In the genomic region with DNA sequence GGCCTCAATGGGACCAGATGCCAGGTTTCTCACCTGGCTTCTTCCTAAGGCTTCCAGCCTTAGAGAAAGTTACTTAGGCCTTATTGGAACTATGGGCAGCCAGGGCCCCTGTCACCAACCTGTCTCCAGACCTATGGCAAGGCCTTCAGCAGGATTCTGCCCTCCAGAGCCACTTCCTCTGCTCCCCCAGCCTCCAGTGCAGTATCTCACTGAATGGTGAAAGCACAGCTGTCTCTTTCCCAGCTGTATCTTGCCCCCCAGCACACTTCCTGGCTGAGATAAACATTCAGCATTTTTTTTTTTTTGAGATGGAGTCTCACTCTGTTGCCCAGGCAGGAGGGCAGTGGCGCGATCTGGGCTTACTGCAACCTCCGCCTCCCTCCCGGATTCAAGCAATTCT, we compare ENCODE assay signal across 1 cellular context.
TF ChIP-seq lines count a peak whose summit lies in the region.

No MANE protein-coding gene starts in this region.

TF ChIP-seq in WTC11, 78 proteins besides CTCF, POLR2A, EP300 and RAD21:
- TF ChIP-seq FOXJ3 (CRISPR knock-in tag; IDR thresholded peaks at IDR 0.05; ENCODE audit: borderline replicate concordance), result no peak
- no peak for TF ChIP-seq GTF2I (CRISPR knock-in tag; conservative IDR thresholded peaks at IDR 0.05)
- TF ChIP-seq, protein P1, sequence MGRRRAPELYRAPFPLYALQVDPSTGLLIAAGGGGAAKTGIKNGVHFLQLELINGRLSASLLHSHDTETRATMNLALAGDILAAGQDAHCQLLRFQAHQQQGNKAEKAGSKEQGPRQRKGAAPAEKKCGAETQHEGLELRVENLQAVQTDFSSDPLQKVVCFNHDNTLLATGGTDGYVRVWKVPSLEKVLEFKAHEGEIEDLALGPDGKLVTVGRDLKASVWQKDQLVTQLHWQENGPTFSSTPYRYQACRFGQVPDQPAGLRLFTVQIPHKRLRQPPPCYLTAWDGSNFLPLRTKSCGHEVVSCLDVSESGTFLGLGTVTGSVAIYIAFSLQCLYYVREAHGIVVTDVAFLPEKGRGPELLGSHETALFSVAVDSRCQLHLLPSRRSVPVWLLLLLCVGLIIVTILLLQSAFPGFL (CRISPR knock-in tag; IDR thresholded peaks at IDR 0.05; ENCODE audit: borderline replicate concordance), result no peak
- TF ChIP-seq, protein P2, sequence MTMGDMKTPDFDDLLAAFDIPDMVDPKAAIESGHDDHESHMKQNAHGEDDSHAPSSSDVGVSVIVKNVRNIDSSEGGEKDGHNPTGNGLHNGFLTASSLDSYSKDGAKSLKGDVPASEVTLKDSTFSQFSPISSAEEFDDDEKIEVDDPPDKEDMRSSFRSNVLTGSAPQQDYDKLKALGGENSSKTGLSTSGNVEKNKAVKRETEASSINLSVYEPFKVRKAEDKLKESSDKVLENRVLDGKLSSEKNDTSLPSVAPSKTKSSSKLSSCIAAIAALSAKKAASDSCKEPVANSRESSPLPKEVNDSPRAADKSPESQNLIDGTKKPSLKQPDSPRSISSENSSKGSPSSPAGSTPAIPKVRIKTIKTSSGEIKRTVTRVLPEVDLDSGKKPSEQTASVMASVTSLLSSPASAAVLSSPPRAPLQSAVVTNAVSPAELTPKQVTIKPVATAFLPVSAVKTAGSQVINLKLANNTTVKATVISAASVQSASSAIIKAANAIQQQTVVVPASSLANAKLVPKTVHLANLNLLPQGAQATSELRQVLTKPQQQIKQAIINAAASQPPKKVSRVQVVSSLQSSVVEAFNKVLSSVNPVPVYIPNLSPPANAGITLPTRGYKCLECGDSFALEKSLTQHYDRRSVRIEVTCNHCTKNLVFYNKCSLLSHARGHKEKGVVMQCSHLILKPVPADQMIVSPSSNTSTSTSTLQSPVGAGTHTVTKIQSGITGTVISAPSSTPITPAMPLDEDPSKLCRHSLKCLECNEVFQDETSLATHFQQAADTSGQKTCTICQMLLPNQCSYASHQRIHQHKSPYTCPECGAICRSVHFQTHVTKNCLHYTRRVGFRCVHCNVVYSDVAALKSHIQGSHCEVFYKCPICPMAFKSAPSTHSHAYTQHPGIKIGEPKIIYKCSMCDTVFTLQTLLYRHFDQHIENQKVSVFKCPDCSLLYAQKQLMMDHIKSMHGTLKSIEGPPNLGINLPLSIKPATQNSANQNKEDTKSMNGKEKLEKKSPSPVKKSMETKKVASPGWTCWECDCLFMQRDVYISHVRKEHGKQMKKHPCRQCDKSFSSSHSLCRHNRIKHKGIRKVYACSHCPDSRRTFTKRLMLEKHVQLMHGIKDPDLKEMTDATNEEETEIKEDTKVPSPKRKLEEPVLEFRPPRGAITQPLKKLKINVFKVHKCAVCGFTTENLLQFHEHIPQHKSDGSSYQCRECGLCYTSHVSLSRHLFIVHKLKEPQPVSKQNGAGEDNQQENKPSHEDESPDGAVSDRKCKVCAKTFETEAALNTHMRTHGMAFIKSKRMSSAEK (CRISPR knock-in tag; IDR thresholded peaks at IDR 0.05; ENCODE audit: borderline replicate concordance), result no peak
- TF ChIP-seq, protein P3, sequence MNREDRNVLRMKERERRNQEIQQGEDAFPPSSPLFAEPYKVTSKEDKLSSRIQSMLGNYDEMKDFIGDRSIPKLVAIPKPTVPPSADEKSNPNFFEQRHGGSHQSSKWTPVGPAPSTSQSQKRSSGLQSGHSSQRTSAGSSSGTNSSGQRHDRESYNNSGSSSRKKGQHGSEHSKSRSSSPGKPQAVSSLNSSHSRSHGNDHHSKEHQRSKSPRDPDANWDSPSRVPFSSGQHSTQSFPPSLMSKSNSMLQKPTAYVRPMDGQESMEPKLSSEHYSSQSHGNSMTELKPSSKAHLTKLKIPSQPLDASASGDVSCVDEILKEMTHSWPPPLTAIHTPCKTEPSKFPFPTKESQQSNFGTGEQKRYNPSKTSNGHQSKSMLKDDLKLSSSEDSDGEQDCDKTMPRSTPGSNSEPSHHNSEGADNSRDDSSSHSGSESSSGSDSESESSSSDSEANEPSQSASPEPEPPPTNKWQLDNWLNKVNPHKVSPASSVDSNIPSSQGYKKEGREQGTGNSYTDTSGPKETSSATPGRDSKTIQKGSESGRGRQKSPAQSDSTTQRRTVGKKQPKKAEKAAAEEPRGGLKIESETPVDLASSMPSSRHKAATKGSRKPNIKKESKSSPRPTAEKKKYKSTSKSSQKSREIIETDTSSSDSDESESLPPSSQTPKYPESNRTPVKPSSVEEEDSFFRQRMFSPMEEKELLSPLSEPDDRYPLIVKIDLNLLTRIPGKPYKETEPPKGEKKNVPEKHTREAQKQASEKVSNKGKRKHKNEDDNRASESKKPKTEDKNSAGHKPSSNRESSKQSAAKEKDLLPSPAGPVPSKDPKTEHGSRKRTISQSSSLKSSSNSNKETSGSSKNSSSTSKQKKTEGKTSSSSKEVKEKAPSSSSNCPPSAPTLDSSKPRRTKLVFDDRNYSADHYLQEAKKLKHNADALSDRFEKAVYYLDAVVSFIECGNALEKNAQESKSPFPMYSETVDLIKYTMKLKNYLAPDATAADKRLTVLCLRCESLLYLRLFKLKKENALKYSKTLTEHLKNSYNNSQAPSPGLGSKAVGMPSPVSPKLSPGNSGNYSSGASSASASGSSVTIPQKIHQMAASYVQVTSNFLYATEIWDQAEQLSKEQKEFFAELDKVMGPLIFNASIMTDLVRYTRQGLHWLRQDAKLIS (CRISPR knock-in tag; IDR thresholded peaks at IDR 0.05; ENCODE audit: borderline replicate concordance), result no peak
- TF ChIP-seq, protein P4, sequence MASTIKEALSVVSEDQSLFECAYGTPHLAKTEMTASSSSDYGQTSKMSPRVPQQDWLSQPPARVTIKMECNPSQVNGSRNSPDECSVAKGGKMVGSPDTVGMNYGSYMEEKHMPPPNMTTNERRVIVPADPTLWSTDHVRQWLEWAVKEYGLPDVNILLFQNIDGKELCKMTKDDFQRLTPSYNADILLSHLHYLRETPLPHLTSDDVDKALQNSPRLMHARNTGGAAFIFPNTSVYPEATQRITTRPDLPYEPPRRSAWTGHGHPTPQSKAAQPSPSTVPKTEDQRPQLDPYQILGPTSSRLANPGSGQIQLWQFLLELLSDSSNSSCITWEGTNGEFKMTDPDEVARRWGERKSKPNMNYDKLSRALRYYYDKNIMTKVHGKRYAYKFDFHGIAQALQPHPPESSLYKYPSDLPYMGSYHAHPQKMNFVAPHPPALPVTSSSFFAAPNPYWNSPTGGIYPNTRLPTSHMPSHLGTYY (CRISPR knock-in tag; IDR thresholded peaks at IDR 0.05), result no peak
- no peak for TF ChIP-seq TCF7 (CRISPR knock-in tag; IDR thresholded peaks at IDR 0.05; ENCODE audit: low read depth)
